In the genomic region with DNA sequence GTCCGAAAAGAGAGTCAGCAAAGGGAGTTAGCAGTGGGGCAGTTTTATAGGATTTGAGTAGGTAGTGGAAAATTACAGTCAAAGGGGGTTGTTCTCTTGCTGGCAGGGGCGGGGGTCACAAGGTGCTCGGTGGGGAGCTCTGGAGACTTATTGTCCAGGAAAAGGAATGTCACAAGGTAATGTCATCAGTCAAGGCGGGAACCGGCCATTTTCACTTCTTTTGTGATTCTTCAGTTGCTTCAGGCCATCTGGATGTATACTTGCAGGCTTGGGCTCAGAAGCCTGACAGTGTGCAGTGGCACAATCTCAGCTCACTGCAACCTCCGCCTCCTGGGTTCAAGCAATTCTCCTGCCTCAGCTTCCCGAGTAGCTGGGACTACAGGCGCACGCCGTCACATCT, we compare ENCODE assay signal across 8 cellular contexts. TPM values are rescaled to one million over a fixed set of nuclear protein-coding genes. Genes with fewer than 3 reads are reported as not detected.
DNase-seq lines count a peak whose midpoint lies in the region; ATAC-seq, FAIRE-seq and TF ChIP-seq lines count a peak whose summit lies in the region.
"Not testable (repeated sequence)": the region's sequence is repeated elsewhere in the genome, so short reads cannot be mapped to it uniquely, and the experiment has no call there.

No MANE protein-coding gene starts in this region.

- H3K4me2 ChIP-seq in A549 = peak overlapping the region; percentile 68; the same call in 2 of the 3 replicates
- peak overlapping the region; percentile 84 for H3K4me2 ChIP-seq in PC-3 (ENCODE audit: low read length)
- not testable (repeated sequence) for H3K4me2 ChIP-seq in hepatocyte; skeletal muscle satellite cell (ENCODE audit: low read length)

- POLR2A ChIA-PET in A549 (lab: Yijun Ruan, JAX) (interaction anchor here (0.6 kb wide), 1 partner anchor 22 kb away, joined by 6 read pairs; no protein-coding TSS in a partner anchor), MCF 10A (lab: Yijun Ruan, JAX) (interaction anchor here (0.9 to 4.0 kb wide), 2 partner anchors 11 to 29 kb away, joined by 4 to 60 read pairs; partner anchors contain the start of gene F2RL1)
- POLR2A ChIA-PET in PC-3 (lab: Charles Lee; ENCODE audit: unreplicated experiment) = not testable (repeated sequence)

- not testable (repeated sequence) for ATAC-seq in A549, PC-3

- peak overlapping the region; percentile 96 for H3K27ac Mint-ChIP-seq in MCF 10A (ENCODE audit: low read depth, unreplicated experiment)

- DNase-seq in A549 (ENCODE audit: low read depth in 1 of 2, low spot score in 1 of 2); PC-3; MCF 10A (ENCODE audit: unreplicated experiment); esophagus squamous epithelium (lab: John Stamatoyannopoulos, UW); hepatocyte (ENCODE audit: low spot score): not testable (repeated sequence)
- DNase-seq in ELF-1 (ENCODE audit: low read depth, low spot score) = peak; percentile 70

- H3K36me3 ChIP-seq in PC-3 (ENCODE audit: low read depth, low read length); esophagus squamous epithelium; hepatocyte (replicated peaks; ENCODE audit: insufficient read depth, low read depth); skeletal muscle satellite cell (ENCODE audit: insufficient read depth, low read length): not testable (repeated sequence)

- H3K27ac ChIP-seq in A549 (peak overlapping the region; percentile 82 to 87), PC-3 (ENCODE audit: low read length) (peak overlapping the region; percentile 100), VCaP (peak overlapping the region; percentile 54; the same call in 1 of the 2 replicates), esophagus squamous epithelium (peak overlapping the region in 3 of 4 donors; percentile 52 to 82 (median 74)), hepatocyte (peak overlapping the region; percentile 85)

- not testable (repeated sequence) for TF ChIP-seq POLR2A in A549 (IDR thresholded peaks at IDR 0.05; ENCODE audit: low read length); esophagus squamous epithelium (IDR thresholded peaks at IDR 0.05)

- H3K79me2 ChIP-seq in PC-3 (ENCODE audit: low read length); hepatocyte: not testable (repeated sequence)

- TF ChIP-seq CTCF in A549 (IDR thresholded peaks at IDR 0.05); PC-3 (conservative IDR thresholded peaks at IDR 0.05; ENCODE audit: low read depth, low read length); VCaP (conservative IDR thresholded peaks at IDR 0.05); MCF 10A (IDR thresholded peaks at IDR 0.05; ENCODE audit: unreplicated experiment); esophagus squamous epithelium (IDR thresholded peaks at IDR 0.05); hepatocyte (IDR thresholded peaks at IDR 0.05; ENCODE audit: poor library complexity): not testable (repeated sequence)

- H3K36me3 Mint-ChIP-seq in MCF 10A (ENCODE audit: insufficient read depth, unreplicated experiment) = not testable (repeated sequence)

- H3K4me1 ChIP-seq in A549 (peaks cover 77% of the 10 kb centered on the region), PC-3 (ENCODE audit: insufficient read depth, low read length) (peaks cover 55% of the 10 kb centered on the region), esophagus squamous epithelium (peaks cover 5 to 55% (median 17%) of the 10 kb centered on the region in 3 donors), hepatocyte (ENCODE audit: insufficient read depth) (peaks cover 36% of the 10 kb centered on the region), skeletal muscle satellite cell (ENCODE audit: control insufficient read depth, insufficient read depth, low read length) (peaks cover 41% of the 10 kb centered on the region)

- H2AFZ ChIP-seq in PC-3 (ENCODE audit: low read length); hepatocyte: not testable (repeated sequence)

- not testable (repeated sequence) for H3K27me3 Mint-ChIP-seq in MCF 10A (ENCODE audit: insufficient read depth, unreplicated experiment)

- not testable (repeated sequence) for TF ChIP-seq EP300 in A549 (IDR thresholded peaks at IDR 0.05)

- peaks cover 38% of the 10 kb centered on the region for H3K4me1 Mint-ChIP-seq in MCF 10A (ENCODE audit: insufficient read depth, unreplicated experiment)

- not testable (repeated sequence) for H3K4me3 ChIP-seq in A549; esophagus squamous epithelium; hepatocyte; skeletal muscle satellite cell (ENCODE audit: low read length)
- H3K4me3 ChIP-seq in PC-3 (ENCODE audit: low read length) = 0 out of 2 replicates have a peak overlapping the region, but pooled peaks have one; percentile 45

- not testable (repeated sequence) for H3K9me3 ChIP-seq in A549; PC-3 (ENCODE audit: low read length); esophagus squamous epithelium; hepatocyte (ENCODE audit: low read depth); skeletal muscle satellite cell (replicated peaks; ENCODE audit: low read length)

- not testable (repeated sequence) for H4K20me1 ChIP-seq in PC-3 (ENCODE audit: low read length); hepatocyte (ENCODE audit: insufficient read depth, poor library complexity, severe bottlenecking)

- H3K9me3 Mint-ChIP-seq in MCF 10A (ENCODE audit: unreplicated experiment) = not testable (repeated sequence)

- WGBS in A549 (ENCODE audit: missing lambda C conversion rate) = 89% methylated on average over 10 of the region's 10 CpGs
- WGBS in esophagus squamous epithelium, 2 donors = 89 to 90% methylated on average over 7 to 9 of the region's 10 CpGs
- 96% methylated on average over 10 of the region's 10 CpGs for WGBS in hepatocyte (ENCODE audit: low lambda C conversion rate, missing lambda C conversion rate)

- not testable (repeated sequence) for H3K9me2 ChIP-seq in PC-3 (replicated peaks; ENCODE audit: low read length); hepatocyte (replicated peaks; ENCODE audit: insufficient read depth)

- H3K27me3 ChIP-seq in PC-3 (ENCODE audit: low read length); esophagus squamous epithelium; hepatocyte; skeletal muscle satellite cell (ENCODE audit: control insufficient read depth, insufficient read depth, low read length): not testable (repeated sequence)

- intact Hi-C loops in PC-3 (cut with micrococcal nuclease) = loop anchor here (10.0 kb wide), 1 partner anchor 226 kb away; no protein-coding TSS in a partner anchor
- intact Hi-C loops in MCF 10A (cut with micrococcal nuclease); esophagus squamous epithelium (cut with DNase I): not testable (repeated sequence)

- CTCF ChIA-PET in A549 (lab: Yijun Ruan, JAX) (interaction anchor here (1.2 to 5.5 kb wide), 5 partner anchors 15 to 75 kb away, joined by 3 to 35 read pairs (median 7); no protein-coding TSS in a partner anchor), MCF 10A (lab: Yijun Ruan, JAX) (interaction anchor here (0.6 to 1.5 kb wide), 2 partner anchors 11 to 21 kb away, joined by 3 to 7 read pairs; no protein-coding TSS in a partner anchor)
- CTCF ChIA-PET in PC-3 (lab: Charles Lee) = not testable (repeated sequence)

- TF ChIP-seq RAD21 in A549 (conservative IDR thresholded peaks at IDR 0.05 in 1 of 2, IDR thresholded peaks at IDR 0.05 in 1 of 2) = not testable (repeated sequence)

- FAIRE-seq in A549 (lab: Jason Lieb, UNC) = not testable (repeated sequence)

- peak overlapping the region; percentile 99 for H3K9ac ChIP-seq in PC-3 (ENCODE audit: low read length)
- H3K9ac ChIP-seq in skeletal muscle satellite cell (ENCODE audit: low read depth, low read length) = peak overlapping the region; percentile 75

- H3F3A ChIP-seq in PC-3 (ENCODE audit: low read length, unreplicated experiment) = not testable (repeated sequence)

- not testable (repeated sequence) for H3K4me3 Mint-ChIP-seq in MCF 10A (ENCODE audit: unreplicated experiment)

- BruUV-seq in PC-3 (replicated peaks; lab: Mats Ljungman, UMichigan); MCF 10A (replicated peaks; lab: Mats Ljungman, UMichigan): not testable (repeated sequence)

RNA-seq across cellular contexts. Expression of gene F2RL1, which starts 29.6 kb away (rescaled TPM):
- 226 and 328 TPM in 2 replicates for polyA plus RNA-seq in A549 (2011; rRNA removed)
- 44.4 and 70.1 TPM in 2 replicates for polyA plus RNA-seq in A549 (2012; cell fraction: cytosol; rRNA removed)
- polyA plus RNA-seq in A549 (2012; cell fraction: nucleus; rRNA removed) = 25.0 and 35.5 TPM in 2 replicates
- polyA plus RNA-seq in A549 (2017; fragmentation: RNase III; extraction: RNeasy Plus Mini Kit Qiagen cat#74134 plus additional on column Dnase treatment) = 50.7 to 88.7 TPM (median 73.1 TPM) in 3 replicates
- polyA minus RNA-seq in A549 (2011; rRNA and poly(A)+ RNA removed) = 228 and 243 TPM in 2 replicates
- total RNA-seq in PC-3 (2014; rRNA removed) = 163 and 167 TPM in 2 replicates
- total RNA-seq in MCF 10A (2022) = 30.7 and 34.9 TPM in 2 replicates
- total RNA-seq in esophagus squamous epithelium = 10 to 100 TPM in 2 of 4 donors, 1 to 10 TPM in 2; 9.0 to 15.8 (median 11.8) TPM
- 210 and 235 TPM in 2 replicates for total RNA-seq in hepatocyte
- polyA plus RNA-seq in hepatocyte = 88.0 and 130 TPM in 2 replicates
- total RNA-seq in skeletal muscle satellite cell (2012; rRNA removed) = 0.87 and 1.8 TPM in 2 replicates
